8 cellular contexts compared by ENCODE assay signal in genomic region chr12:70242695-70243509, GRCh38. TPM values are rescaled to one million over a fixed set of nuclear protein-coding genes. Genes with fewer than 3 reads are reported as not detected.
DNase-seq lines count a peak whose midpoint lies in the region; ATAC-seq and TF ChIP-seq lines count a peak whose summit lies in the region.

Gene CNOT2, plus strand, starts transcription at chr12:70243433. Its CDS starts 34,794 bp downstream, at chr12:70278227.

- H3K36me3 ChIP-seq in right lobe of liver: peaks cover 0 to 3% (median 0%) of the 10 kb centered on the region in 4 donors

- peak within 1 kb of the TSS; percentile 99 to 100 (median 100) for H3K27ac Mint-ChIP-seq in CD14-positive monocyte

- H3K4me3 Mint-ChIP-seq in CD14-positive monocyte: peak within 1 kb of the TSS; percentile 98

- TF ChIP-seq CTCF in CD14-positive monocyte (IDR thresholded peaks at IDR 0.05) (no peak), right lobe of liver (IDR thresholded peaks at IDR 0.05) (peak in 1 of 4 donors; percentile 3)

- intact Hi-C loops in CD14-positive monocyte (cut with micrococcal nuclease) (loop anchor here in 1 of 2 donors (5.0 to 10.0 kb wide), 2 partner anchors 52 to 114 kb away; no protein-coding TSS in a partner anchor), right lobe of liver (cut with DNase I) (no loop called here)

- peaks cover 27 to 39% of the 10 kb centered on the region in 2 donors for H3K36me3 Mint-ChIP-seq in CD14-positive monocyte

- H3K27me3 ChIP-seq in right lobe of liver: no peaks in the 10 kb centered on the region

- peak; percentile 80 for TF ChIP-seq POLR2A in right lobe of liver (IDR thresholded peaks at IDR 0.05)

- H3K27me3 Mint-ChIP-seq in CD14-positive monocyte (ENCODE audit: low read depth in 3 of 3): no peaks in the 10 kb centered on the region

- H3K4me1 ChIP-seq in right lobe of liver: peaks cover 0 to 23% (median 13%) of the 10 kb centered on the region in 4 donors

- WGBS in right lobe of liver (ENCODE audit: insufficient coverage, low coverage, low lambda C conversion rate, missing lambda C conversion rate): 0% methylated on average over 12 of the region's 64 CpGs

- DNase-seq in CD14-positive monocyte (ENCODE audit: low spot score) (peak; percentile 93), NCI-H774 (lab: John Stamatoyannopoulos, UW) (peak; percentile 94), dermis microvascular lymphatic vessel endothelial cell (ENCODE audit: low read depth in 2 of 2) (peak; percentile 91 to 96), right lobe of liver (peak; percentile 92 to 93 (median 93))
- DNase-seq in activated CD4-positive, alpha-beta T cell treated with anti-CD3 and anti-CD28 coated beads, Interleukin-2, amount 50 U/mL, for 48 hours: peak; percentile 89 to 91
- peak; percentile 92 for DNase-seq in stimulated activated CD4-positive, alpha-beta T cell treated with anti-CD3 and anti-CD28 coated beads, Interleukin-4, amount 100 ng/mL, for 24 hours

- ATAC-seq in GM19395 (IDR thresholded peaks at IDR 0.05; ENCODE audit: unreplicated experiment) (peak; percentile 80), HG03558 (IDR thresholded peaks at IDR 0.05; ENCODE audit: extremely low read depth, unreplicated experiment) (peak; percentile 52), right lobe of liver (peak; percentile 91 to 95 (median 94))

- peak within 1 kb of the TSS; percentile 89 to 93 (median 92) for H3K4me3 ChIP-seq in right lobe of liver

- H3K9me3 Mint-ChIP-seq in CD14-positive monocyte: peaks cover 0 to 6% (median 0%) of the 10 kb centered on the region in 7 donors

- peak within 1 kb of the TSS; percentile 95 to 99 (median 97) for H3K27ac ChIP-seq in right lobe of liver

- no peaks in the 10 kb centered on the region for H3K9me3 ChIP-seq in right lobe of liver

- H3K4me1 Mint-ChIP-seq in CD14-positive monocyte: peaks cover 44% of the 10 kb centered on the region

RNA-seq across cellular contexts. Expression of gene CNOT2, which starts in this region (rescaled TPM):
- 10 to 100 TPM; 49.8 to 72.7 TPM for polyA plus RNA-seq in CD14-positive monocyte
- 81.9 and 112 TPM in 2 replicates for total RNA-seq in dermis microvascular lymphatic vessel endothelial cell
- total RNA-seq in right lobe of liver: 10 to 100 TPM; 24.6 to 65.9 (median 35.4) TPM

Comparison
In these comparisons a context has a peak if more than half of its experiments do, and no peak if none do; other contexts are left out.
1. Peak in every context shown above with its lines: DNase-seq, ATAC-seq, H3K4me3 ChIP-seq and H3K27ac ChIP-seq.